ENCODE assay signal across 28 cellular contexts in the genomic region with DNA sequence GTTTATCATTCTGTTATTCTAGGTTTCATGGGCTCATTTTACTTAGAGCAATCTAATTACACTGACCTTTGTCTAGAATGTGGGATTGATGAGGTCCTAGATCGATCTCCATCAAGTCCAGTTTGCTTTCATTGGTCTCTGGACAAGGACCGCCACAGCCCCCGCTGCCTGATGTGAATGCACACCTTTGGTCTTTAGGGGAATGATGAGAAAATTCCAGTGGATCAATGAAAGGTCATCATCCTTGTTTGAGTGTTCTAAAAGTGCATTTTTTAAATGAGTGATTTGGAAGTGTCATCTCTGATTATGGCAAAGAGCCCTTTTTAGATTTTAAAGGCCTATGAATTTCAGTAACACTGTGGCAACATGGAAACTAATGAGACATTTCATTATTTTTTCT. TPM values are rescaled to one million over a fixed set of nuclear protein-coding genes. Genes with fewer than 3 reads are reported as not detected.
A peak's percentile ranks its signal among the peaks of the same experiment; 100 is the strongest.
DNase-seq lines count a peak whose midpoint lies in the region; ATAC-seq and TF ChIP-seq lines count a peak whose summit lies in the region.
"Had no signal": no experiment of that assay in that cellular context is flagged by ENCODE, and none has a peak within 500 bp of the region (broad histone marks: within the 10 kb centered on the region; RNA-seq: fewer than 3 reads in every experiment).

No MANE protein-coding gene starts in this region.

- TF ChIP-seq CTCF in left ventricle myocardium inferior (IDR thresholded peaks at IDR 0.05; ENCODE audit: borderline replicate concordance) (no peak), right lobe of liver (IDR thresholded peaks at IDR 0.05) (no peak)

- H3K4me3 Mint-ChIP-seq in activated CD4-positive, alpha-beta memory T cell treated with anti-CD3 and anti-CD28 coated beads, Interleukin-2, amount 10 ng/mL, durations not matched to agents 7 days and 5 days: peak overlapping the region; percentile 36
- H3K4me3 Mint-ChIP-seq: activated CD8-positive, alpha-beta memory T cell treated with anti-CD3 and anti-CD28 coated beads, Interleukin-2, amount 10 ng/mL, durations not matched to agents 7 days and 5 days; dendritic cell treated with granulocyte-macrophage colony-stimulating factor and Interleukin-4, amounts not matched to agents 40 ng/mL and 50 ng/mL, for 4 days; GM23338 had no signal

- H3K36me3 Mint-ChIP-seq in activated CD4-positive, alpha-beta memory T cell treated with anti-CD3 and anti-CD28 coated beads, Interleukin-2, amount 10 ng/mL, durations not matched to agents 7 days and 5 days (ENCODE audit: low read depth): peaks cover 12% of the 10 kb centered on the region
- H3K36me3 Mint-ChIP-seq: activated CD8-positive, alpha-beta memory T cell treated with anti-CD3 and anti-CD28 coated beads, Interleukin-2, amount 10 ng/mL, durations not matched to agents 7 days and 5 days; natural killer cell had no signal

- H3K27ac ChIP-seq in left ventricle myocardium inferior (replicated peaks): peak overlapping the region; percentile 99
- peak overlapping the region in 2 of 3 donors; percentile 91 to 94 for H3K27ac ChIP-seq in right lobe of liver
- H3K27ac ChIP-seq: BLaER1 treated with 17β-estradiol and CSF1 and Interleukin-3, amounts not matched to agents 10 nM and 100 nM; pancreas; upper lobe of left lung had no signal

- H3K4me1 Mint-ChIP-seq in activated CD4-positive, alpha-beta memory T cell treated with anti-CD3 and anti-CD28 coated beads, Interleukin-2, amount 10 ng/mL, durations not matched to agents 7 days and 5 days: peaks cover 24% of the 10 kb centered on the region

- WGBS in right lobe of liver (ENCODE audit: insufficient coverage, low coverage, low lambda C conversion rate, missing lambda C conversion rate): 30% methylated on average over 3 of the region's 3 CpGs

- H3K4me3 ChIP-seq in left ventricle myocardium inferior: no peak overlapping the region
- H3K4me3 ChIP-seq in right lobe of liver: no peak overlapping the region
- H3K4me3 ChIP-seq: lung, pancreas, upper lobe of left lung had no signal

- H3K27ac Mint-ChIP-seq in activated CD4-positive, alpha-beta memory T cell treated with anti-CD3 and anti-CD28 coated beads, Interleukin-2, amount 10 ng/mL, durations not matched to agents 7 days and 5 days: no peak overlapping the region
- H3K27ac Mint-ChIP-seq: activated CD8-positive, alpha-beta memory T cell treated with anti-CD3 and anti-CD28 coated beads, Interleukin-2, amount 10 ng/mL, durations not matched to agents 7 days and 5 days; activated T-cell treated with anti-CD3 and anti-CD28 coated beads, Interleukin-2, amount 50 U/mL, for 72 hours; dendritic cell treated with granulocyte-macrophage colony-stimulating factor and Interleukin-4, amounts not matched to agents 40 ng/mL and 50 ng/mL, for 4 days; endodermal cell; GM23338 had no signal

- H3K27me3 ChIP-seq in left ventricle myocardium inferior (ENCODE audit: low read depth): no peaks in the 10 kb centered on the region
- no peaks in the 10 kb centered on the region for H3K27me3 ChIP-seq in right lobe of liver
- H3K27me3 ChIP-seq: pancreas, upper lobe of left lung had no signal

- H3K9me3 Mint-ChIP-seq in activated CD4-positive, alpha-beta memory T cell treated with anti-CD3 and anti-CD28 coated beads, Interleukin-2, amount 10 ng/mL, durations not matched to agents 7 days and 5 days: no peaks in the 10 kb centered on the region
- H3K9me3 Mint-ChIP-seq: activated T-cell treated with anti-CD3 and anti-CD28 coated beads, Interleukin-2, amount 50 U/mL, for 72 hours; dendritic cell treated with granulocyte-macrophage colony-stimulating factor and Interleukin-4, amounts not matched to agents 40 ng/mL and 50 ng/mL, for 4 days; endodermal cell; GM23338; natural killer cell had no signal

- POLR2A ChIA-PET in activated CD4-positive, alpha-beta memory T cell treated with anti-CD3 and anti-CD28 coated beads, Interleukin-2, amount 10 ng/mL, durations not matched to agents 7 days and 5 days (lab: Charles Lee): interaction anchor here (1.0 to 2.4 kb wide), 3 partner anchors 64 to 292 kb away, joined by 3 to 11 read pairs (median 3); no protein-coding TSS in a partner anchor

- TF ChIP-seq POLR2A in right lobe of liver (IDR thresholded peaks at IDR 0.05): no peak

- H3K9me3 ChIP-seq in left ventricle myocardium inferior (replicated peaks) (no peaks in the 10 kb centered on the region), right lobe of liver (no peaks in the 10 kb centered on the region)
- H3K9me3 ChIP-seq: BLaER1 treated with 17β-estradiol and CSF1 and Interleukin-3, amounts not matched to agents 10 nM and 100 nM; pancreas; upper lobe of left lung had no signal

- H3K4me1 ChIP-seq in left ventricle myocardium inferior: peaks cover 37% of the 10 kb centered on the region
- H3K4me1 ChIP-seq in right lobe of liver: peaks cover 0 to 21% (median 4%) of the 10 kb centered on the region in 4 donors

- CTCF ChIA-PET in activated CD4-positive, alpha-beta memory T cell treated with anti-CD3 and anti-CD28 coated beads, Interleukin-2, amount 10 ng/mL, durations not matched to agents 7 days and 5 days (lab: Charles Lee): interaction anchor here (0.6 to 2.1 kb wide), 7 partner anchors 73 to 169 kb away, joined by 3 to 9 read pairs (median 4); no protein-coding TSS in a partner anchor

- peaks cover 4% of the 10 kb centered on the region for H3K27me3 Mint-ChIP-seq in activated CD4-positive, alpha-beta memory T cell treated with anti-CD3 and anti-CD28 coated beads, Interleukin-2, amount 10 ng/mL, durations not matched to agents 7 days and 5 days

- ATAC-seq in Right ventricle myocardium inferior: no peak
- ATAC-seq in right lobe of liver: peak; percentile 4 to 46 (median 7)
- ATAC-seq in HG02981 (IDR thresholded peaks at IDR 0.05; ENCODE audit: unreplicated experiment): no peak
- ATAC-seq in GM18867 (IDR thresholded peaks at IDR 0.05; ENCODE audit: unreplicated experiment): no peak
- ATAC-seq: activated CD8-positive, alpha-beta memory T cell treated with anti-CD3 and anti-CD28 coated beads, Interleukin-2, amount 10 ng/mL, durations not matched to agents 7 days and 5 days; activated T-cell treated with anti-CD3 and anti-CD28 coated beads, Interleukin-2, amount 50 U/mL, for 72 hours; GM23338; natural killer cell; pancreas; PC-3; SK-N-SH treated with all-trans-retinoic acid at 6 μM for 48 hours had no signal

- intact Hi-C loops in left ventricle myocardium inferior (cut with micrococcal nuclease) (loop anchor here (10.0 kb wide), 1 partner anchor 121 kb away; no protein-coding TSS in a partner anchor), Right ventricle myocardium inferior (cut with DNase I) (loop anchor here (2.0 to 5.0 kb wide), 3 partner anchors 51 to 186 kb away; no protein-coding TSS in a partner anchor), right lobe of liver (cut with DNase I) (loop anchor here in 1 of 2 donors (5.0 kb wide), 1 partner anchor 61 kb away; no protein-coding TSS in a partner anchor)

- H3K36me3 ChIP-seq in left ventricle myocardium inferior (no peaks in the 10 kb centered on the region), right lobe of liver (no peaks in the 10 kb centered on the region)
- H3K36me3 ChIP-seq: BLaER1 treated with 17β-estradiol and CSF1 and Interleukin-3, amounts not matched to agents 10 nM and 100 nM; pancreas; upper lobe of left lung had no signal

- DNase-seq in left ventricle myocardium inferior (no peak), Right ventricle myocardium inferior (ENCODE audit: missing footprints) (no peak), right lobe of liver (peak; percentile 62 to 76 (median 66)), NCI-H748 (lab: John Stamatoyannopoulos, UW; ENCODE audit: unreplicated experiment) (no peak)
- DNase-seq in activated CD4-positive, alpha-beta memory T cell treated with anti-CD3 and anti-CD28 coated beads, Interleukin-2, amount 10 ng/mL, durations not matched to agents 7 days and 5 days: no peak
- DNase-seq: activated CD8-positive, alpha-beta memory T cell treated with anti-CD3 and anti-CD28 coated beads, Interleukin-2, amount 10 ng/mL, durations not matched to agents 7 days and 5 days; activated T-cell treated with anti-CD3 and anti-CD28 coated beads, Interleukin-2, amount 50 U/mL, for 72 hours; caudate nucleus; DND-41; IMR-90; MV-4-11; natural killer cell; NCI-H1436; NCI-H2081; NCI-H526; pancreas; PC-3; Right ventricle myocardium superior; small intestine had no signal

RNA-seq across cellular contexts. Expression of a gene that starts 2.2 kb away (rescaled TPM):
- total RNA-seq in left ventricle myocardium inferior (227 TPM), Right ventricle myocardium inferior (156 TPM), right lobe of liver (100 to 1,000 TPM in 1 of 6 experiments, 10 to 100 TPM in 5; 38.5 to 121 (median 61.9) TPM)
- total RNA-seq in activated CD4-positive, alpha-beta memory T cell treated with anti-CD3 and anti-CD28 coated beads, Interleukin-2, amount 10 ng/mL, durations not matched to agents 7 days and 5 days: 10 to 100 TPM; 83.7 to 87.0 TPM

Comparison
In these comparisons a context has a peak if more than half of its experiments do, and no peak if none do; other contexts are left out.
1. DNase-seq: peak in right lobe of liver (3 of 3); none in left ventricle myocardium inferior (single experiment), Right ventricle myocardium inferior (single experiment), activated CD4-positive, alpha-beta memory T cell treated with anti-CD3 and anti-CD28 coated beads, Interleukin-2, amount 10 ng/mL, durations not matched to agents 7 days and 5 days (single experiment) and NCI-H748 (single experiment).
2. ATAC-seq: peak in right lobe of liver (4 of 4); none in Right ventricle myocardium inferior (single experiment), HG02981 (single experiment) and GM18867 (single experiment).